Comparison of ENCODE assay signal across 8 cellular contexts in genomic region chr3:157174616-157175498, GRCh38. TPM values are rescaled to one million over a fixed set of nuclear protein-coding genes. Genes with fewer than 3 reads are reported as not detected.
DNase-seq lines count a peak whose midpoint lies in the region; ATAC-seq, FAIRE-seq and TF ChIP-seq lines count a peak whose summit lies in the region.

No MANE protein-coding gene starts in this region.

- ATAC-seq in HG03442 (IDR thresholded peaks at IDR 0.05; ENCODE audit: unreplicated experiment): peak; percentile 94
- ATAC-seq in activated CD4-positive, alpha-beta T cell treated with anti-CD3 and anti-CD28 coated beads for 36 hours: peak; percentile 95

- H3K27ac Mint-ChIP-seq in activated CD4-positive, alpha-beta T cell treated with anti-CD3 and anti-CD28 coated beads for 36 hours: peak overlapping the region; percentile 99

- POLR2A ChIA-PET in activated CD4-positive, alpha-beta T cell treated with anti-CD3 and anti-CD28 coated beads for 36 hours (lab: Charles Lee): interaction anchor here (0.5 to 6.1 kb wide), 9 partner anchors 8 to 1534 kb away, joined by 3 to 127 read pairs (median 3); partner anchors contain the start of gene CCNL1

- no peaks in the 10 kb centered on the region for H3K27me3 ChIP-seq in BE2C

- H3K36me3 ChIP-seq in BE2C (no peaks in the 10 kb centered on the region), kidney (ENCODE audit: control insufficient read depth in 1 of 2, insufficient read depth in 2 of 2, low read length in 2 of 2) (no peaks in the 10 kb centered on the region)

- no peaks in the 10 kb centered on the region for H3K27me3 Mint-ChIP-seq in activated CD4-positive, alpha-beta T cell treated with anti-CD3 and anti-CD28 coated beads for 36 hours

- intact Hi-C loops in activated CD4-positive, alpha-beta T cell treated with anti-CD3 and anti-CD28 coated beads for 36 hours (cut with DNase I, micrococcal nuclease): loop anchor here (1.0 to 10.0 kb wide), 8 partner anchors 15 to 1470 kb away; partner anchors contain the start of genes CCNL1 (in 2 of the 2), SSR3 (in 2 of the 2), TIPARP (in 2 of the 2) and GFM1 (in 1 of the 2)
- intact Hi-C loops in kidney (cut with DNase I): no loop called here

- TF ChIP-seq CTCF in BE2C (IDR thresholded peaks at IDR 0.05; ENCODE audit: low read depth, low read length) (no peak), choroid plexus epithelial cell (conservative IDR thresholded peaks at IDR 0.05; ENCODE audit: low read depth, low read length) (no peak), kidney (IDR thresholded peaks at IDR 0.05; ENCODE audit: borderline replicate concordance, extremely low read depth, insufficient read depth) (no peak)

- no peaks in the 10 kb centered on the region for H3K9me3 ChIP-seq in BE2C
- no peaks in the 10 kb centered on the region for H3K9me3 ChIP-seq in kidney (ENCODE audit: control insufficient read depth in 1 of 2, low read length in 2 of 2)

- peaks cover 28% of the 10 kb centered on the region for H3K36me3 Mint-ChIP-seq in activated CD4-positive, alpha-beta T cell treated with anti-CD3 and anti-CD28 coated beads for 36 hours (ENCODE audit: low read depth)

- H3K4me1 ChIP-seq in BE2C (peaks cover 3% of the 10 kb centered on the region; the same call in 1 of the 2 replicates), kidney (ENCODE audit: control insufficient read depth in 1 of 2, insufficient read depth in 1 of 2, low read depth in 1 of 2, low read length in 2 of 2) (peaks cover 2 to 7% of the 10 kb centered on the region in 2 donors)

- peak; percentile 98 for DNase-seq in BE2C
- DNase-seq in GM19239 (ENCODE audit: insufficient read length, low spot score): peak; percentile 86
- DNase-seq in NCI-H510A treated with DMSO at 0.1 percent for 48 hours (lab: John Stamatoyannopoulos, UW): peak; percentile 99
- DNase-seq in activated CD4-positive, alpha-beta T cell treated with anti-CD3 and anti-CD28 coated beads for 36 hours: peak; percentile 99
- DNase-seq in choroid plexus epithelial cell (ENCODE audit: low read depth): peak; percentile 100
- DNase-seq in kidney: peak; percentile 100
- DNase-seq in stimulated activated CD4-positive, alpha-beta T cell treated with anti-CD3 and anti-CD28 coated beads, Interleukin-15, amount 100 ng/mL, for 1 hour (ENCODE audit: low read depth in 1 of 2, low spot score in 1 of 2): peak; percentile 92 to 95

- FAIRE-seq in GM19239 (lab: Jason Lieb, UNC) (peak; percentile 100), kidney (lab: Jason Lieb, UNC) (peak; percentile 77)

- peak overlapping the region; percentile 98 to 100 for H3K27ac ChIP-seq in kidney (ENCODE audit: low read depth in 2 of 2, low read length in 2 of 2)

- H3K4me3 Mint-ChIP-seq in activated CD4-positive, alpha-beta T cell treated with anti-CD3 and anti-CD28 coated beads for 36 hours: peak overlapping the region; percentile 94

- CTCF ChIA-PET in activated CD4-positive, alpha-beta T cell treated with anti-CD3 and anti-CD28 coated beads for 36 hours (lab: Charles Lee): interaction anchor here (0.6 to 3.8 kb wide), 9 partner anchors 8 to 620 kb away, joined by 3 to 47 read pairs (median 5); partner anchors contain the start of genes CCNL1 and SSR3

- H3K9me3 Mint-ChIP-seq in activated CD4-positive, alpha-beta T cell treated with anti-CD3 and anti-CD28 coated beads for 36 hours (ENCODE audit: low read depth): peaks cover 3% of the 10 kb centered on the region

- H3K4me3 ChIP-seq in BE2C (ENCODE audit: low read depth, low read length): peak overlapping the region; percentile 66
- peak overlapping the region; percentile 73 for H3K4me3 ChIP-seq in choroid plexus epithelial cell (ENCODE audit: low read depth, low read length)
- peak overlapping the region; percentile 89 to 91 for H3K4me3 ChIP-seq in kidney (ENCODE audit: low read length in 2 of 2)

- H3K9ac ChIP-seq in kidney (ENCODE audit: low read length in 2 of 2): peak overlapping the region; percentile 93 to 99

- H3K4me1 Mint-ChIP-seq in activated CD4-positive, alpha-beta T cell treated with anti-CD3 and anti-CD28 coated beads for 36 hours: peaks cover 20% of the 10 kb centered on the region

RNA-seq across cellular contexts. Expression of gene CCNL1, which starts 14.9 kb away (rescaled TPM):
- 76.2 TPM for polyA plus RNA-seq in BE2C (2012; ENCODE audit: insufficient read depth, insufficient read length, low read depth)
- 100 to 1,000 TPM; 163 to 215 TPM for total RNA-seq in activated CD4-positive, alpha-beta T cell treated with anti-CD3 and anti-CD28 coated beads for 36 hours
- total RNA-seq in kidney: 104 TPM
- polyA plus RNA-seq in kidney (ENCODE audit: insufficient read depth, low read depth, low replicate concordance): 41.7 TPM

Comparison
In these comparisons a context has a peak if more than half of its experiments do, and no peak if none do; other contexts are left out.
1. Peak in every context shown above with its lines: DNase-seq, ATAC-seq, H3K4me3 ChIP-seq and H3K27ac ChIP-seq.